ENCODE assay signal across 8 cellular contexts in the genomic region with DNA sequence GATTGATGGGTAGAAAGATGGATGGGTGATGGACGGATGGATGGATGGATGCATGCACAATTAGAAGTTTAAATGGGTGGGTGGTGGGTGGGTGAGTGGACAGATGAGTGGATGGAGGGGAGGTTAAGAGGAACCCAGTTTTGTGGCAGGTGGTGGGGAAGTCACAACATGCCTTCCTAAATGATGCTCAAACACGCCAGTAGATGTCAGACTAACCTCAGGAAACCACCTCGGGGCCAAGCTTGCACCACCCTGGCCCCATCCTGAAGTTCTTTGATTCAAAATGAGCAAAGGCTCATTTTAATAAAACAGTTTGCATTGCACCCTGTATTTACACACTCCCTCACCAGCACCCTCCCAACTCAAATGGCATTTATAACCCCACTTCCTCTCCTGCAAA.
DNase-seq lines count a peak whose midpoint lies in the region; ATAC-seq and TF ChIP-seq lines count a peak whose summit lies in the region.

No MANE protein-coding gene starts in this region.

- no peaks in the 10 kb centered on the region for H3K36me3 ChIP-seq in CD4-positive, alpha-beta memory T cell (ENCODE audit: insufficient read depth, low read length)
- H3K36me3 ChIP-seq in naive thymus-derived CD4-positive, alpha-beta T cell (ENCODE audit: control insufficient read depth in 2 of 3, insufficient read depth in 3 of 3, low read length in 3 of 3): no peaks in the 10 kb centered on the region

- peaks cover 0 to 2% (median 0%) of the 10 kb centered on the region in 4 donors for H3K4me1 Mint-ChIP-seq in CD4-positive, alpha-beta memory T cell
- H3K4me1 Mint-ChIP-seq in activated CD8-positive, alpha-beta memory T cell treated with anti-CD3 and anti-CD28 coated beads, Interleukin-2, amount 10 ng/mL, durations not matched to agents 7 days and 5 days: peaks cover 4% of the 10 kb centered on the region
- peaks cover 0 to 4% (median 0%) of the 10 kb centered on the region in 7 donors for H3K4me1 Mint-ChIP-seq in naive thymus-derived CD4-positive, alpha-beta T cell

- H3K27me3 ChIP-seq in CD4-positive, alpha-beta memory T cell (ENCODE audit: insufficient read depth, low read length): no peaks in the 10 kb centered on the region
- H3K27me3 ChIP-seq in naive thymus-derived CD4-positive, alpha-beta T cell (ENCODE audit: control insufficient read depth in 2 of 2, insufficient read depth in 2 of 2, low read length in 2 of 2): peaks cover 0 to 4% of the 10 kb centered on the region in 2 donors

- no peaks in the 10 kb centered on the region for H3K4me1 ChIP-seq in CD4-positive, alpha-beta memory T cell (ENCODE audit: insufficient read depth, low read length)
- H3K4me1 ChIP-seq in naive thymus-derived CD4-positive, alpha-beta T cell (ENCODE audit: control insufficient read depth in 2 of 2, insufficient read depth in 2 of 2, low read length in 2 of 2): no peaks in the 10 kb centered on the region

- CTCF ChIA-PET in CD4-positive, alpha-beta memory T cell (lab: Charles Lee; ENCODE audit: partially characterized antibody): interaction anchor here (1.3 to 1.5 kb wide), 2 partner anchors 8 to 265 kb away, joined by 4 to 10 read pairs; no protein-coding TSS in a partner anchor
- CTCF ChIA-PET in activated CD8-positive, alpha-beta memory T cell treated with anti-CD3 and anti-CD28 coated beads, Interleukin-2, amount 10 ng/mL, durations not matched to agents 7 days and 5 days (lab: Charles Lee): interaction anchor here (0.7 to 2.6 kb wide), 4 partner anchors 8 to 320 kb away, joined by 4 to 13 read pairs (median 4); no protein-coding TSS in a partner anchor
- CTCF ChIA-PET in naive thymus-derived CD4-positive, alpha-beta T cell (lab: Charles Lee): interaction anchor here (1.6 kb wide), 1 partner anchor 264 kb away, joined by 6 read pairs; no protein-coding TSS in a partner anchor

- intact Hi-C loops in CD4-positive, alpha-beta memory T cell (cut with micrococcal nuclease): loop anchor here (2.0 to 5.0 kb wide), 2 partner anchors 125 to 475 kb away; a partner anchor contains a TSS
- intact Hi-C loops in naive thymus-derived CD4-positive, alpha-beta T cell (cut with micrococcal nuclease): loop anchor here (1.0 to 10.0 kb wide), 6 partner anchors 124 to 477 kb away; no protein-coding TSS in a partner anchor

- no peak overlapping the region for H3K27ac ChIP-seq in CD4-positive, alpha-beta memory T cell (ENCODE audit: low read depth, low read length)
- H3K27ac ChIP-seq in naive thymus-derived CD4-positive, alpha-beta T cell (ENCODE audit: low read depth, low read length): no peak overlapping the region

- no peaks in the 10 kb centered on the region for H3K36me3 Mint-ChIP-seq in CD4-positive, alpha-beta memory T cell
- no peaks in the 10 kb centered on the region for H3K36me3 Mint-ChIP-seq in activated CD8-positive, alpha-beta memory T cell treated with anti-CD3 and anti-CD28 coated beads, Interleukin-2, amount 10 ng/mL, durations not matched to agents 7 days and 5 days
- H3K36me3 Mint-ChIP-seq in naive thymus-derived CD4-positive, alpha-beta T cell: no peaks in the 10 kb centered on the region

- ATAC-seq in activated CD8-positive, alpha-beta memory T cell treated with anti-CD3 and anti-CD28 coated beads, Interleukin-2, amount 10 ng/mL, durations not matched to agents 7 days and 5 days: peak; percentile 88
- ATAC-seq in naive thymus-derived CD4-positive, alpha-beta T cell: peak; percentile 73
- no peak for ATAC-seq in HG02870 (IDR thresholded peaks at IDR 0.05; ENCODE audit: unreplicated experiment)

- H3K27me3 Mint-ChIP-seq in CD4-positive, alpha-beta memory T cell: peaks cover 15 to 16% of the 10 kb centered on the region in 2 donors
- H3K27me3 Mint-ChIP-seq in activated CD8-positive, alpha-beta memory T cell treated with anti-CD3 and anti-CD28 coated beads, Interleukin-2, amount 10 ng/mL, durations not matched to agents 7 days and 5 days: peaks cover 5% of the 10 kb centered on the region
- H3K27me3 Mint-ChIP-seq in naive thymus-derived CD4-positive, alpha-beta T cell: peaks cover 4 to 32% (median 31%) of the 10 kb centered on the region in 5 donors

- POLR2A ChIA-PET in CD4-positive, alpha-beta memory T cell (lab: Charles Lee; ENCODE audit: partially characterized antibody): interaction anchor here (1.4 kb wide), 1 partner anchor 265 kb away, joined by 3 read pairs; no protein-coding TSS in a partner anchor
- POLR2A ChIA-PET in naive thymus-derived CD4-positive, alpha-beta T cell (lab: Charles Lee): no interaction called here

- peak; percentile 44 to 55 (median 49) for DNase-seq in CD4-positive, alpha-beta memory T cell
- DNase-seq in HT-29 (ENCODE audit: low spot score) (peak; percentile 62), NCI-H82 treated with DMSO at 0.1 percent for 48 hours (lab: John Stamatoyannopoulos, UW; ENCODE audit: unreplicated experiment) (peak; percentile 58), erythroblast (lab: John Stamatoyannopoulos, UW) (peak; percentile 58 to 79), stromal cell of bone marrow (ENCODE audit: low read depth) (peak; percentile 61)
- DNase-seq in activated CD8-positive, alpha-beta memory T cell treated with anti-CD3 and anti-CD28 coated beads, Interleukin-2, amount 10 ng/mL, durations not matched to agents 7 days and 5 days: peak; percentile 73
- peak in 8 of 9 donors; percentile 10 to 54 (median 34) for DNase-seq in naive thymus-derived CD4-positive, alpha-beta T cell

- H3K4me3 ChIP-seq in CD4-positive, alpha-beta memory T cell (ENCODE audit: low read length in 2 of 2): no peak overlapping the region
- no peak overlapping the region for H3K4me3 ChIP-seq in naive thymus-derived CD4-positive, alpha-beta T cell (ENCODE audit: low read length)

- no peaks in the 10 kb centered on the region for H3K9me3 ChIP-seq in CD4-positive, alpha-beta memory T cell (ENCODE audit: control insufficient read depth in 1 of 2, low read length in 2 of 2)
- H3K9me3 ChIP-seq in naive thymus-derived CD4-positive, alpha-beta T cell (ENCODE audit: control insufficient read depth in 2 of 3, low read length in 3 of 3): no peaks in the 10 kb centered on the region

- no peak overlapping the region for H3K27ac Mint-ChIP-seq in CD4-positive, alpha-beta memory T cell
- no peak overlapping the region for H3K27ac Mint-ChIP-seq in activated CD8-positive, alpha-beta memory T cell treated with anti-CD3 and anti-CD28 coated beads, Interleukin-2, amount 10 ng/mL, durations not matched to agents 7 days and 5 days
- H3K27ac Mint-ChIP-seq in naive thymus-derived CD4-positive, alpha-beta T cell: no peak overlapping the region

- TF ChIP-seq POLR2A in erythroblast (IDR thresholded peaks at IDR 0.05; ENCODE audit: low read length): no peak

- H3K4me3 Mint-ChIP-seq in CD4-positive, alpha-beta memory T cell: no peak overlapping the region
- no peak overlapping the region for H3K4me3 Mint-ChIP-seq in activated CD8-positive, alpha-beta memory T cell treated with anti-CD3 and anti-CD28 coated beads, Interleukin-2, amount 10 ng/mL, durations not matched to agents 7 days and 5 days
- H3K4me3 Mint-ChIP-seq in naive thymus-derived CD4-positive, alpha-beta T cell: no peak overlapping the region

- H3K9me3 Mint-ChIP-seq in CD4-positive, alpha-beta memory T cell: no peaks in the 10 kb centered on the region
- no peaks in the 10 kb centered on the region for H3K9me3 Mint-ChIP-seq in activated CD8-positive, alpha-beta memory T cell treated with anti-CD3 and anti-CD28 coated beads, Interleukin-2, amount 10 ng/mL, durations not matched to agents 7 days and 5 days (ENCODE audit: low read depth)
- no peaks in the 10 kb centered on the region for H3K9me3 Mint-ChIP-seq in naive thymus-derived CD4-positive, alpha-beta T cell
